23 cellular contexts compared by ENCODE assay signal in genomic region chr6:97885844-97886243, GRCh38.
"Had no signal": no experiment of that assay in that cellular context is flagged by ENCODE, and none has a peak within 500 bp of the region (broad histone marks: within the 10 kb centered on the region; RNA-seq: fewer than 3 reads in every experiment).

No MANE protein-coding gene starts in this region.

- FAIRE-seq: colon, kidney had no signal

- H3K4me3 ChIP-seq: esophagus muscularis mucosa, heart left ventricle, spleen, suprapubic skin, tibial nerve had no signal

- H3K27me3 ChIP-seq: esophagus muscularis mucosa, foreskin keratinocyte, heart left ventricle, spleen, suprapubic skin, tibial nerve had no signal

- DNase-seq: activated CD4-positive, alpha-beta T cell treated with anti-CD3 and anti-CD28 coated beads for 4 hours; activated CD4-positive, alpha-beta T cell treated with anti-CD3 and anti-CD28 coated beads, Interleukin-2, amount 50 U/mL, for 4 hours; activated effector memory CD4-positive, alpha-beta T cell treated with Interleukin-2 at 50 U/mL for 16 hours; activated naive CD4-positive, alpha-beta T cell treated with Interleukin-2 at 50 U/mL for 16 hours; activated T-cell treated with anti-CD3 and anti-CD28 coated beads for 4 hours; anterior cingulate cortex; dermis blood vessel endothelial cell; effector CD4-positive, alpha-beta T cell; foreskin keratinocyte; heart left ventricle; hypothalamus; immature natural killer cell; kidney; left colon; midbrain; naive thymus-derived CD4-positive, alpha-beta T cell; right cardiac atrium; spleen; stimulated activated naive CD4-positive, alpha-beta T cell had no signal

- H3K36me3 ChIP-seq: esophagus muscularis mucosa, heart left ventricle, spleen, suprapubic skin, tibial nerve had no signal

- H3K9me3 ChIP-seq: esophagus muscularis mucosa, heart left ventricle, spleen, suprapubic skin, tibial nerve had no signal

- H3K27ac ChIP-seq: esophagus muscularis mucosa, foreskin keratinocyte, heart left ventricle, spleen, suprapubic skin, tibial nerve had no signal

- H3K4me1 ChIP-seq: esophagus muscularis mucosa, foreskin keratinocyte, heart left ventricle, spleen, suprapubic skin, tibial nerve had no signal
